ENCODE assay signal across 21 cellular contexts in the genomic region with DNA sequence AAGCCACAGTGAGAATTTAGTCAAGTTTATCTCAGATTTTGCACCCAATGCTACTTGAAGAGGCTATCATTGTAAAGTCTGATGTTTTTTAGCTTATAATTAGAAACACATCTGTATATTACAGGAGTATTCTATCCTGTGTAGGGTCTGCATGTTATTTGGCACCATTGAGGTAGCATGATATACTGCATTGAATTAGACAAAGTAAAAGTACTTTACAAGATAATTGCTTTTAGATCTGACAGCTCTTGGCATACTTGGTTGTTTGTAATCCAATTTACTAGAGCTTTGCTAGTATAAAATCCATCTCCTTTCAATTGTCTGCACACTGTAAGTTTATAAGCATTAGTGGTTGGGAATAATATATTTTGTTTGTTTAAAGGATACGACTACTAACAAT.
"Had no signal": no experiment of that assay in that cellular context is flagged by ENCODE, and none has a peak within 500 bp of the region (broad histone marks: within the 10 kb centered on the region; RNA-seq: fewer than 3 reads in every experiment).

No MANE protein-coding gene starts in this region.

- H3K4me1 ChIP-seq: breast epithelium, colonic mucosa had no signal

- H3K27ac Mint-ChIP-seq: activated CD8-positive, alpha-beta T cell treated with anti-CD3 and anti-CD28 coated beads, Interleukin-2, amount 10 ng/mL, durations not matched to agents 7 days and 5 days; activated naive CD4-positive, alpha-beta T cell treated with anti-CD3 and anti-CD28 coated beads, Interleukin-2, amount 50 U/mL, for 24 hours; IgD-negative memory B cell; T-helper 1 cell treated with Interleukin-12 subunit alpha and Interleukin-12 subunit beta and Interleukin-4 antibody, amounts not matched to agents 30 μg/mL and 1 μg/mL, for 36 hours had no signal

- H3K36me3 ChIP-seq: breast epithelium, colonic mucosa had no signal

- H3K27me3 Mint-ChIP-seq: activated naive CD4-positive, alpha-beta T cell treated with anti-CD3 and anti-CD28 coated beads, Interleukin-2, amount 50 U/mL, for 24 hours; IgD-negative memory B cell had no signal

- H3K4me1 Mint-ChIP-seq: activated naive CD4-positive, alpha-beta T cell treated with anti-CD3 and anti-CD28 coated beads, Interleukin-2, amount 50 U/mL, for 24 hours; IgD-negative memory B cell had no signal

- H3K36me3 Mint-ChIP-seq: activated naive CD4-positive, alpha-beta T cell treated with anti-CD3 and anti-CD28 coated beads, Interleukin-2, amount 50 U/mL, for 24 hours; IgD-negative memory B cell had no signal

- H3K9me3 Mint-ChIP-seq: activated naive CD4-positive, alpha-beta T cell treated with anti-CD3 and anti-CD28 coated beads, Interleukin-2, amount 50 U/mL, for 24 hours; T-helper 1 cell treated with Interleukin-12 subunit alpha and Interleukin-12 subunit beta and Interleukin-4 antibody, amounts not matched to agents 30 μg/mL and 1 μg/mL, for 36 hours had no signal

- ATAC-seq: activated CD4-positive, CD25-positive, alpha-beta regulatory T cell treated with anti-CD3 and anti-CD28 coated beads, Interleukin-2, amount 50 U/mL, for 24 hours; activated CD8-positive, alpha-beta T cell treated with anti-CD3 and anti-CD28 coated beads, Interleukin-2, amount 10 ng/mL, durations not matched to agents 7 days and 5 days had no signal

- H3K27me3 ChIP-seq: breast epithelium, colonic mucosa had no signal

- H3K9me3 ChIP-seq: breast epithelium, colonic mucosa had no signal

- H3K4me3 ChIP-seq: breast epithelium, colonic mucosa had no signal

- H3K27ac ChIP-seq: breast epithelium, colonic mucosa had no signal

- DNase-seq: activated CD4-positive, alpha-beta T cell treated with anti-CD3 and anti-CD28 coated beads for 48 hours; activated CD4-positive, alpha-beta T cell treated with anti-CD3 and anti-CD28 coated beads, Interleukin-2, amount 50 U/mL, for 4 hours; activated CD8-positive, alpha-beta memory T cell treated with anti-CD3 and anti-CD28 coated beads, Interleukin-2, amount 50 U/mL, for 48 hours; activated CD8-positive, alpha-beta T cell treated with anti-CD3 and anti-CD28 coated beads, Interleukin-2, amount 10 ng/mL, durations not matched to agents 7 days and 5 days; activated effector memory CD4-positive, alpha-beta T cell treated with Interleukin-2 at 50 U/mL for 16 hours; activated naive CD4-positive, alpha-beta T cell; activated T-cell treated with anti-CD3 and anti-CD28 coated beads, Interleukin-2, amount 50 U/mL, for 1 hour; aorta; caudate nucleus; colonic mucosa; KG1; NCI-H1048; NCI-H1436 treated with DMSO at 0.1 percent for 48 hours; NCI-H187; NCI-H446; NCI-H524 treated with DMSO at 0.1 percent for 48 hours had no signal

- H3K4me3 Mint-ChIP-seq: activated CD8-positive, alpha-beta T cell treated with anti-CD3 and anti-CD28 coated beads, Interleukin-2, amount 10 ng/mL, durations not matched to agents 7 days and 5 days; activated naive CD4-positive, alpha-beta T cell treated with anti-CD3 and anti-CD28 coated beads, Interleukin-2, amount 50 U/mL, for 24 hours; IgD-negative memory B cell; T-helper 1 cell treated with Interleukin-12 subunit alpha and Interleukin-12 subunit beta and Interleukin-4 antibody, amounts not matched to agents 30 μg/mL and 1 μg/mL, for 36 hours had no signal
